ENCODE assay signal across 8 cellular contexts in genomic region chr1:197146108-197147095, GRCh38. TPM values are rescaled to one million over a fixed set of nuclear protein-coding genes. Genes with fewer than 3 reads are reported as not detected.
DNase-seq lines count a peak whose midpoint lies in the region; ATAC-seq and TF ChIP-seq lines count a peak whose summit lies in the region.

TSS of gene ASPM (minus strand) at chr1:197146669. CDS start at chr1:197146437, 232 bp downstream.

- H3K36me3 ChIP-seq in mammary epithelial cell (ENCODE audit: insufficient read depth, low read length) (peaks cover 8% of the 10 kb centered on the region), iPS-20b (ENCODE audit: insufficient read depth, low read depth, low read length) (peaks cover 25% of the 10 kb centered on the region)

- H2AFZ ChIP-seq in mammary epithelial cell (ENCODE audit: low read depth, low read length), result peak within 1 kb of the TSS; percentile 97

- CTCF ChIA-PET in AG04450 (lab: Charles Lee), result no interaction called here
- CTCF ChIA-PET in mammary epithelial cell (lab: Charles Lee; ENCODE audit: low non-redundant PET), result no interaction called here

- H3K79me2 ChIP-seq in mammary epithelial cell (ENCODE audit: insufficient read depth, low read length), result peaks cover 40% of the 10 kb centered on the region

- TSS peak; percentile 64 for BruUV-seq in mammary epithelial cell (replicated peaks; lab: Mats Ljungman, UMichigan)

- H3K4me1 ChIP-seq in mammary epithelial cell (ENCODE audit: insufficient read depth, low read length) (peaks cover 4% of the 10 kb centered on the region), iPS-20b (ENCODE audit: insufficient read depth, low read length) (peaks cover 2% of the 10 kb centered on the region; the same call in 1 of the 2 replicates)

- in situ Hi-C loops in mammary epithelial cell (cut with MboI; ENCODE audit: low sequenced_read_pairs in 2 of 2), result no loop called here

- POLR2A ChIA-PET in AG04450 (lab: Yijun Ruan, JAX), result no interaction called here

- peak within 1 kb of the TSS; percentile 91 for H3K4me2 ChIP-seq in mammary epithelial cell (ENCODE audit: insufficient read depth, low read depth, low read length)

- dilution Hi-C loops in mammary epithelial cell (cut with HindIII; ENCODE audit: low sequenced_read_pairs), result no loop called here

- intact Hi-C loops in mammary epithelial cell (cut with micrococcal nuclease), result loop anchor here (10.0 kb wide), 1 partner anchor 112 kb away; no protein-coding TSS in a partner anchor

- ATAC-seq in GM18909 (IDR thresholded peaks at IDR 0.05; ENCODE audit: poor library complexity, unreplicated experiment) (peak; percentile 99), HG03159 (IDR thresholded peaks at IDR 0.05; ENCODE audit: unreplicated experiment) (peak; percentile 99)

- H3K27ac ChIP-seq in AG04450 (ENCODE audit: low read depth, low read length), result peak within 1 kb of the TSS; percentile 43
- peak within 1 kb of the TSS; percentile 73 for H3K27ac ChIP-seq in VCaP
- peak within 1 kb of the TSS; percentile 83 for H3K27ac ChIP-seq in mammary epithelial cell (ENCODE audit: insufficient read depth, low read depth, low read length)
- H3K27ac ChIP-seq in iPS-20b (ENCODE audit: low read length), result peak within 1 kb of the TSS; percentile 42
- peak within 1 kb of the TSS in 15 of 21 experiments; percentile 12 to 73 (median 48) for H3K27ac ChIP-seq in skin epidermis

- H3K9ac ChIP-seq in mammary epithelial cell (ENCODE audit: insufficient read depth, low read length) (peak within 1 kb of the TSS; percentile 84), iPS-20b (ENCODE audit: low read depth, low read length) (peak within 1 kb of the TSS; percentile 87)

- TF ChIP-seq CTCF in AG04450 (IDR thresholded peaks at IDR 0.05; ENCODE audit: low read depth, low read length) (no peak), VCaP (conservative IDR thresholded peaks at IDR 0.05) (no peak), mammary epithelial cell (conservative IDR thresholded peaks at IDR 0.05 in 1 of 2, IDR thresholded peaks at IDR 0.05 in 1 of 2; ENCODE audit: extremely low read depth in 1 of 2, insufficient read depth in 1 of 2, low read depth in 1 of 2, low read length in 2 of 2) (no peak)

- H3K27me3 ChIP-seq in AG04450 (ENCODE audit: control insufficient read depth, insufficient read depth, low read length) (no peaks in the 10 kb centered on the region), mammary epithelial cell (ENCODE audit: insufficient read depth, low read length) (no peaks in the 10 kb centered on the region), iPS-20b (ENCODE audit: insufficient read depth, low read length) (no peaks in the 10 kb centered on the region)

- 1% methylated on average over 37 of the region's 67 CpGs for WGBS in mammary epithelial cell (ENCODE audit: low coverage, missing lambda C conversion rate)

- H4K20me1 ChIP-seq in mammary epithelial cell (ENCODE audit: insufficient read depth, low read length), result no peaks in the 10 kb centered on the region

- H3K4me3 ChIP-seq in AG04450 (ENCODE audit: low read depth, low read length) (peak within 1 kb of the TSS; percentile 86), mammary epithelial cell (replicated peaks in 1 of 3; ENCODE audit: insufficient read depth in 1 of 3, low read depth in 2 of 3, low read length in 3 of 3) (peak within 1 kb of the TSS; percentile 74 to 99 (median 96)), iPS-20b (ENCODE audit: low read length) (peak within 1 kb of the TSS; percentile 71), skin epidermis (peak within 1 kb of the TSS; percentile 78 to 99 (median 83))

- H3K9me3 ChIP-seq in AG04450 (ENCODE audit: control insufficient read depth, insufficient read depth, low read length) (no peaks in the 10 kb centered on the region), mammary epithelial cell (replicated peaks; ENCODE audit: insufficient read depth, low read length) (no peaks in the 10 kb centered on the region), iPS-20b (ENCODE audit: insufficient read depth, low read depth, low read length) (no peaks in the 10 kb centered on the region)

- peak; percentile 87 for DNase-seq in AG04450 (ENCODE audit: low read depth, low spot score)
- peak; percentile 95 for DNase-seq in NCI-H2227 (lab: John Stamatoyannopoulos, UW; ENCODE audit: unreplicated experiment)
- DNase-seq in mammary epithelial cell, result peak; percentile 92

RNA-seq across cellular contexts. Expression of gene ASPM, which starts in this region (rescaled TPM):
- polyA plus RNA-seq in AG04450 (2011; rRNA removed) (3.7 and 6.1 TPM in 2 replicates), mammary epithelial cell (6.7 TPM)
- 4.6 and 10.6 TPM in 2 replicates for polyA minus RNA-seq in AG04450 (2011; rRNA and poly(A)+ RNA removed)
- total RNA-seq in mammary epithelial cell, result 10 to 100 TPM in 1 of 2 donors, 1 to 10 TPM in 1; 3.2 to 21.9 TPM
- 22.8 TPM for polyA minus RNA-seq in mammary epithelial cell

Comparison
In these comparisons a context has a peak if more than half of its experiments do, and no peak if none do; other contexts are left out.
1. Peak in every context shown above with its lines: DNase-seq, ATAC-seq, H3K4me3 ChIP-seq and H3K27ac ChIP-seq.